ENCODE assay signal across 1 cellular context in genomic region chr12:106745181-106745745, GRCh38.
TF ChIP-seq lines count a peak whose summit lies in the region.

No MANE protein-coding gene starts in this region.

TF ChIP-seq in HEK293, 187 proteins besides CTCF, POLR2A, EP300 and RAD21 (continued from another document):
- TF ChIP-seq, protein P1, sequence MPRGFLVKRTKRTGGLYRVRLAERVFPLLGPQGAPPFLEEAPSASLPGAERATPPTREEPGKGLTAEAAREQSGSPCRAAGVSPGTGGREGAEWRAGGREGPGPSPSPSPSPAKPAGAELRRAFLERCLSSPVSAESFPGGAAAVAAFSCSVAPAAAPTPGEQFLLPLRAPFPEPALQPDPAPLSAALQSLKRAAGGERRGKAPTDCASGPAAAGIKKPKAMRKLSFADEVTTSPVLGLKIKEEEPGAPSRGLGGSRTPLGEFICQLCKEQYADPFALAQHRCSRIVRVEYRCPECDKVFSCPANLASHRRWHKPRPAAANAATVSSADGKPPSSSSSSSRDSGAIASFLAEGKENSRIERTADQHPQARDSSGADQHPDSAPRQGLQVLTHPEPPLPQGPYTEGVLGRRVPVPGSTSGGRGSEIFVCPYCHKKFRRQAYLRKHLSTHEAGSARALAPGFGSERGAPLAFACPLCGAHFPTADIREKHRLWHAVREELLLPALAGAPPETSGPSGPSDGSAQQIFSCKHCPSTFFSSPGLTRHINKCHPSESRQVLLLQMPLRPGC (tag by site-specific recombination; IDR thresholded peaks at IDR 0.05), result no peak
